8 cellular contexts compared by ENCODE assay signal in genomic region chr10:129594811-129595210, GRCh38.
"Had no signal": no experiment of that assay in that cellular context is flagged by ENCODE, and none has a peak within 500 bp of the region (broad histone marks: within the 10 kb centered on the region; RNA-seq: fewer than 3 reads in every experiment).

No MANE protein-coding gene starts in this region.

- H3K4me1 ChIP-seq: HAP-1 had no signal

- H3K9ac ChIP-seq: GM23248 had no signal

- H3K27ac ChIP-seq: GM23248 had no signal

- H3K36me3 ChIP-seq: HAP-1 had no signal

- H3K4me3 ChIP-seq: GM23248, HAP-1, K562 had no signal

- DNase-seq: GM23248, GOT3, H7, IMR-90, KG1 had no signal

- H3K9me3 ChIP-seq: HAP-1 had no signal

- ATAC-seq: HCT116, K562 had no signal
